Comparison of ENCODE assay signal across 31 cellular contexts in the genomic region with DNA sequence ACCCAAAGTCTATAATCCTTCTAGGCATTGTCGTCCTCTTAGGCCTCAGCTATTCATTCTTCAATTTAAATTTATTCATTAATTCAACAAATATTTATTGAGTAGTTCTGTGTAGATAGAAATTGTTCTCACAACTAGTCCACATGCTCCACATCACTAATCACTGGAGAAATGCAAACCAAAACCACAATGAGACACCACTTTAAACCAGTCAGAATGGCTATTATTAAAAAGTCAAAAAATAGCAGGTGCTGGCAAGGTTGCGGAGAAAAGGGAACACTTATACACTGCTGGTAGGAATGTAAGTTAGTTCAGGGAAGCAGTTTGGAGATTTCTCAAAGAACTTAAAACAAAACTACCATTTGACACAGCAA. TPM values are rescaled to one million over a fixed set of nuclear protein-coding genes. Genes with fewer than 3 reads are reported as not detected.
A peak's percentile ranks its signal among the peaks of the same experiment; 100 is the strongest.
DNase-seq lines count a peak whose midpoint lies in the region; ATAC-seq, FAIRE-seq and TF ChIP-seq lines count a peak whose summit lies in the region.
"Had no signal": no experiment of that assay in that cellular context is flagged by ENCODE, and none has a peak within 500 bp of the region (broad histone marks: within the 10 kb centered on the region; RNA-seq: fewer than 3 reads in every experiment).

No MANE protein-coding gene starts in this region.

- no peak for FAIRE-seq in GM19239 (lab: Jason Lieb, UNC)
- FAIRE-seq: HTR-8/SVneo had no signal

- no peak overlapping the region for H2AFZ ChIP-seq in PC-3 (ENCODE audit: low read length)
- H2AFZ ChIP-seq: parathyroid adenoma had no signal

- TF ChIP-seq EP300 in suprapubic skin (IDR thresholded peaks at IDR 0.05): no peak

- intact Hi-C loops in PC-3 (cut with micrococcal nuclease): loop anchor here (10.0 kb wide), 1 partner anchor 52 kb away; the partner anchor contains the start of gene TNFSF15

- H3K4me1 Mint-ChIP-seq in HFFc6 (ENCODE audit: low read depth): peaks cover 46% of the 10 kb centered on the region
- H3K4me1 Mint-ChIP-seq: immature natural killer cell had no signal

- no peak overlapping the region for H3K4me3 ChIP-seq in SK-N-MC
- H3K4me3 ChIP-seq in suprapubic skin: no peak overlapping the region
- H3K4me3 ChIP-seq in PC-3 (ENCODE audit: low read length): no peak overlapping the region
- H3K4me3 ChIP-seq: Peyer's patch, stomach had no signal

- POLR2A ChIA-PET in PC-3 (lab: Charles Lee; ENCODE audit: unreplicated experiment): no interaction called here

- H3K9me3 Mint-ChIP-seq in HFFc6: no peaks in the 10 kb centered on the region
- H3K9me3 Mint-ChIP-seq: immature natural killer cell had no signal

- 89% methylated on average over 2 of the region's 2 CpGs for WGBS in suprapubic skin

- H3K27me3 Mint-ChIP-seq in HFFc6 (ENCODE audit: insufficient read depth): no peaks in the 10 kb centered on the region; the same call in 1 of the 2 replicates

- TF ChIP-seq CTCF in HFFc6 (IDR thresholded peaks at IDR 0.05): no peak; the same call in 1 of the 2 replicates
- TF ChIP-seq CTCF in suprapubic skin (IDR thresholded peaks at IDR 0.05): no peak
- no peak for TF ChIP-seq CTCF in PC-3 (conservative IDR thresholded peaks at IDR 0.05; ENCODE audit: low read depth, low read length)

- no peaks in the 10 kb centered on the region for H4K20me1 ChIP-seq in PC-3 (ENCODE audit: low read length)

- no peaks in the 10 kb centered on the region for H3K79me2 ChIP-seq in PC-3 (ENCODE audit: low read length)
- H3K79me2 ChIP-seq: parathyroid adenoma had no signal

- H3K27ac ChIP-seq in SK-N-MC (peak overlapping the region; percentile 11; the same call in 1 of the 2 replicates), suprapubic skin (peak overlapping the region; percentile 57), PC-3 (ENCODE audit: low read length) (no peak overlapping the region)
- H3K27ac ChIP-seq: parathyroid adenoma, stomach, WERI-Rb-1 had no signal

- H3K9me3 ChIP-seq in SK-N-MC (ENCODE audit: low read depth, low read length) (no peaks in the 10 kb centered on the region), suprapubic skin (no peaks in the 10 kb centered on the region), PC-3 (ENCODE audit: low read length) (no peaks in the 10 kb centered on the region)
- H3K9me3 ChIP-seq: Peyer's patch, stomach had no signal

- TF ChIP-seq POLR2A in suprapubic skin (IDR thresholded peaks at IDR 0.05): no peak

- no peak overlapping the region for H3K9ac ChIP-seq in SK-N-MC (ENCODE audit: insufficient read length)
- no peak overlapping the region for H3K9ac ChIP-seq in PC-3 (ENCODE audit: low read length)
- H3K9ac ChIP-seq: parathyroid adenoma had no signal

- DNase-seq in HFFc6 (peak; percentile 33), SK-N-MC (ENCODE audit: low read depth, low spot score) (no peak), myocyte (ENCODE audit: low read depth) (peak; percentile 78), suprapubic skin (ENCODE audit: low spot score in 2 of 2) (no peak), GM19239 (ENCODE audit: insufficient read length, low spot score) (no peak), PC-3 (no peak)
- DNase-seq: activated CD4-positive, alpha-beta T cell treated with anti-CD3 and anti-CD28 coated beads for 48 hours; activated CD8-positive, alpha-beta memory T cell treated with anti-CD3 and anti-CD28 coated beads for 24 hours; activated T-cell treated with anti-CD3 and anti-CD28 coated beads for 4 hours; DMS79; GF-D8; immature natural killer cell; KBM-7; left colon; NCI-H1417 treated with DMSO at 0.1 percent for 48 hours; NCI-H2081; NCI-H2227 treated with DMSO at 0.1 percent for 48 hours; NCI-H526 treated with DMSO at 0.1 percent for 48 hours; Peyer's patch; stimulated activated CD4-positive, alpha-beta T cell treated with anti-CD3 and anti-CD28 coated beads, Interleukin-12 subunit alpha, Interleukin-12 subunit beta, amount 100 ng/mL, for 4 hours; stimulated activated CD4-positive, alpha-beta T cell treated with anti-CD3 and anti-CD28 coated beads, Interleukin-2, amount 100 ng/mL, for 48 hours; stomach; T1000; trophoblast cell; WERI-Rb-1 had no signal

- H3K27me3 ChIP-seq in suprapubic skin (no peaks in the 10 kb centered on the region), PC-3 (ENCODE audit: low read length) (no peaks in the 10 kb centered on the region)
- H3K27me3 ChIP-seq: Peyer's patch, stomach had no signal

- H3K36me3 ChIP-seq in SK-N-MC (ENCODE audit: insufficient read depth, low read length) (no peaks in the 10 kb centered on the region), suprapubic skin (no peaks in the 10 kb centered on the region), PC-3 (ENCODE audit: low read depth, low read length) (no peaks in the 10 kb centered on the region)
- H3K36me3 ChIP-seq: Peyer's patch, stomach, WERI-Rb-1 had no signal

- H3K4me3 Mint-ChIP-seq in HFFc6: peak overlapping the region; percentile 66; the same call in 1 of the 2 replicates
- H3K4me3 Mint-ChIP-seq: CD14-positive monocyte, immature natural killer cell had no signal

- BruUV-seq in PC-3 (replicated peaks; lab: Mats Ljungman, UMichigan): no TSS peak

- H3K4me1 ChIP-seq in suprapubic skin (peaks cover 3% of the 10 kb centered on the region), PC-3 (ENCODE audit: insufficient read depth, low read length) (peaks cover 13% of the 10 kb centered on the region)
- H3K4me1 ChIP-seq: parathyroid adenoma had no signal

- no peaks in the 10 kb centered on the region for H3F3A ChIP-seq in PC-3 (ENCODE audit: low read length, unreplicated experiment)

- H3K27ac Mint-ChIP-seq in HFFc6: peak overlapping the region; percentile 93
- H3K27ac Mint-ChIP-seq: activated naive CD4-positive, alpha-beta T cell treated with anti-CD3 and anti-CD28 coated beads, Interleukin-2, amount 50 U/mL, for 72 hours; CD14-positive monocyte; immature natural killer cell had no signal

- ATAC-seq in HG03571 (IDR thresholded peaks at IDR 0.05; ENCODE audit: unreplicated experiment) (no peak), PC-3 (no peak)
- ATAC-seq: activated naive CD4-positive, alpha-beta T cell treated with anti-CD3 and anti-CD28 coated beads, Interleukin-2, amount 50 U/mL, for 72 hours; left colon had no signal

- peaks cover 5% of the 10 kb centered on the region for H3K36me3 Mint-ChIP-seq in HFFc6 (ENCODE audit: low read depth)
- H3K36me3 Mint-ChIP-seq: CD14-positive monocyte had no signal

- no peaks in the 10 kb centered on the region for H3K9me2 ChIP-seq in PC-3 (replicated peaks; ENCODE audit: low read length)

- H3K4me2 ChIP-seq in PC-3 (ENCODE audit: low read length): no peak overlapping the region

- CTCF ChIA-PET in PC-3 (lab: Charles Lee): no interaction called here

RNA-seq across cellular contexts. Expression of gene TNFSF15, which starts 51.1 kb away (rescaled TPM):
- total RNA-seq in HFFc6 (2021; fragmentation: NEBNext Ultra II Directional; extraction: Animal tissue kit (Norgen Biotek cat#: 25700)): under 1 TPM in 5 of 6 experiments, not detected in 1; 0.02 to 0.21 (median 0.05) TPM
- total RNA-seq in myocyte (0.05 and 0.19 TPM in 2 replicates), suprapubic skin (1 to 10 TPM in 1 of 4 donors, under 1 TPM in 3; 0.16 to 1.4 (median 0.40) TPM), PC-3 (2014; rRNA removed) (1.7 and 2.2 TPM in 2 replicates)
- 0.52 TPM for polyA plus RNA-seq in myocyte (2012)
- polyA plus RNA-seq: neural cell had no signal

Comparison
In these comparisons a context has a peak if more than half of its experiments do, and no peak if none do; other contexts are left out.
1. DNase-seq: peak in HFFc6 (single experiment) and myocyte (single experiment); none in SK-N-MC (single experiment), suprapubic skin (0 of 2), GM19239 (single experiment) and PC-3 (single experiment).